8 cellular contexts compared by ENCODE assay signal in genomic region chr2:85741811-85742507, GRCh38. TPM values are rescaled to one million over a fixed set of nuclear protein-coding genes. Genes with fewer than 3 reads are reported as not detected.
A peak's percentile ranks its signal among the peaks of the same experiment; 100 is the strongest.
DNase-seq lines count a peak whose midpoint lies in the region; ATAC-seq and TF ChIP-seq lines count a peak whose summit lies in the region.

No MANE protein-coding gene starts in this region.

- intact Hi-C loops in PC-9 (cut with micrococcal nuclease; ENCODE audit: unreplicated experiment): no loop called here

- no peaks in the 10 kb centered on the region for H3K9me3 ChIP-seq in PC-9 (ENCODE audit: insufficient read depth, low read depth)
- H3K9me3 ChIP-seq in neural progenitor cell (ENCODE audit: low read depth): no peaks in the 10 kb centered on the region

- H3K27me3 ChIP-seq in PC-9 (ENCODE audit: insufficient read depth, low read depth) (0 out of 2 replicates have a peak, but pooled peaks cover 12% of the 10 kb centered on the region), neural progenitor cell (peaks cover 28% of the 10 kb centered on the region)

- no peak for ATAC-seq in natural killer cell treated with Interleukin-12 subunit alpha and Interleukin-12 subunit beta and Interleukin-15 and Interleukin-18, amount 100 ng/mL, for 72 hours

- H3K36me3 Mint-ChIP-seq in neural progenitor cell: no peaks in the 10 kb centered on the region
- no peaks in the 10 kb centered on the region for H3K36me3 Mint-ChIP-seq in natural killer cell treated with Interleukin-12 subunit alpha and Interleukin-12 subunit beta and Interleukin-15 and Interleukin-18, amount 100 ng/mL, for 72 hours

- no TSS peak for BruUV-seq in PC-9 (replicated peaks; lab: Mats Ljungman, UMichigan)

- H3K4me1 Mint-ChIP-seq in neural progenitor cell: peaks cover 54% of the 10 kb centered on the region
- H3K4me1 Mint-ChIP-seq in natural killer cell treated with Interleukin-12 subunit alpha and Interleukin-12 subunit beta and Interleukin-15 and Interleukin-18, amount 100 ng/mL, for 72 hours (ENCODE audit: low read depth in 2 of 2): no peaks in the 10 kb centered on the region

- peaks cover 17% of the 10 kb centered on the region for H3K4me1 ChIP-seq in PC-9 (replicated peaks; ENCODE audit: insufficient read depth)
- peaks cover 23% of the 10 kb centered on the region for H3K4me1 ChIP-seq in neural progenitor cell

- TF ChIP-seq CTCF in PC-9 (conservative IDR thresholded peaks at IDR 0.05) (no peak), neural progenitor cell (IDR thresholded peaks at IDR 0.05) (no peak)

- 0 out of 2 replicates have a peak, but pooled peaks cover 3% of the 10 kb centered on the region for H3F3A ChIP-seq in PC-9 (ENCODE audit: insufficient read depth, low read depth)
- no peaks in the 10 kb centered on the region for H3F3A ChIP-seq in neural progenitor cell (ENCODE audit: low read depth)

- peak; percentile 33 for DNase-seq in DMS53 treated with DMSO at 0.1 percent for 48 hours (lab: John Stamatoyannopoulos, UW; ENCODE audit: unreplicated experiment)
- DNase-seq in PC-9: no peak
- DNase-seq in fibroblast of gingiva (ENCODE audit: low read depth): peak; percentile 98
- peak; percentile 65 for DNase-seq in neural progenitor cell (ENCODE audit: low spot score)
- no peak for DNase-seq in cerebellar nuclear complex (lab: John Stamatoyannopoulos, UW)
- no peak for DNase-seq in NCI-H128 (lab: John Stamatoyannopoulos, UW; ENCODE audit: unreplicated experiment)
- DNase-seq in natural killer cell treated with Interleukin-12 subunit alpha and Interleukin-12 subunit beta and Interleukin-15 and Interleukin-18, amount 100 ng/mL, for 72 hours (ENCODE audit: low spot score): no peak
- no peak for DNase-seq in activated CD8-positive, alpha-beta memory T cell treated with anti-CD3 and anti-CD28 coated beads for 24 hours

- H3K4me2 ChIP-seq in PC-9 (peak overlapping the region; percentile 63), neural progenitor cell (peak overlapping the region; percentile 69)

- H3K9ac ChIP-seq in neural progenitor cell: no peak overlapping the region

- no peak overlapping the region; the same call in 1 of the 2 replicates for H3K4me3 ChIP-seq in PC-9
- H3K4me3 ChIP-seq in neural progenitor cell: peak overlapping the region; percentile 24

- peaks cover 10% of the 10 kb centered on the region for H3K27me3 Mint-ChIP-seq in neural progenitor cell (ENCODE audit: insufficient read depth, low read depth)
- H3K27me3 Mint-ChIP-seq in natural killer cell treated with Interleukin-12 subunit alpha and Interleukin-12 subunit beta and Interleukin-15 and Interleukin-18, amount 100 ng/mL, for 72 hours: peaks cover 45% of the 10 kb centered on the region in 2 donors

- H3K4me3 Mint-ChIP-seq in neural progenitor cell: peak overlapping the region; percentile 61
- H3K4me3 Mint-ChIP-seq in natural killer cell treated with Interleukin-12 subunit alpha and Interleukin-12 subunit beta and Interleukin-15 and Interleukin-18, amount 100 ng/mL, for 72 hours: no peak overlapping the region

- peaks cover 4% of the 10 kb centered on the region for H3K9me3 Mint-ChIP-seq in neural progenitor cell
- no peaks in the 10 kb centered on the region for H3K9me3 Mint-ChIP-seq in natural killer cell treated with Interleukin-12 subunit alpha and Interleukin-12 subunit beta and Interleukin-15 and Interleukin-18, amount 100 ng/mL, for 72 hours

- H3K27ac ChIP-seq in PC-9 (0 out of 2 replicates have a peak overlapping the region, but pooled peaks have one; percentile 13), neural progenitor cell (no peak overlapping the region)

- H3K9me2 ChIP-seq in PC-9 (ENCODE audit: insufficient read depth): no peaks in the 10 kb centered on the region

- H3K27ac Mint-ChIP-seq in neural progenitor cell: peak overlapping the region; percentile 72
- no peak overlapping the region for H3K27ac Mint-ChIP-seq in natural killer cell treated with Interleukin-12 subunit alpha and Interleukin-12 subunit beta and Interleukin-15 and Interleukin-18, amount 100 ng/mL, for 72 hours

- no peaks in the 10 kb centered on the region for H4K20me1 ChIP-seq in PC-9 (ENCODE audit: insufficient read depth)
- no peaks in the 10 kb centered on the region for H4K20me1 ChIP-seq in neural progenitor cell (ENCODE audit: low read depth)

- CTCF ChIA-PET in PC-9 (lab: Charles Lee): interaction anchor here (0.7 kb wide), 1 partner anchor 364 kb away, joined by 19 read pairs; the partner anchor contains the start of gene PTCD3

- H3K79me2 ChIP-seq in PC-9 (ENCODE audit: low read depth) (no peaks in the 10 kb centered on the region), neural progenitor cell (ENCODE audit: low read depth) (no peaks in the 10 kb centered on the region)

- no peaks in the 10 kb centered on the region for H3K36me3 ChIP-seq in PC-9 (ENCODE audit: low read depth)
- no peaks in the 10 kb centered on the region for H3K36me3 ChIP-seq in neural progenitor cell

- POLR2A ChIA-PET in PC-9 (lab: Charles Lee; ENCODE audit: unreplicated experiment): interaction anchor here (0.5 kb wide), 1 partner anchor 86 kb away, joined by 19 read pairs; no protein-coding TSS in a partner anchor

- H2AFZ ChIP-seq in PC-9: no peak overlapping the region
- H2AFZ ChIP-seq in neural progenitor cell (replicated peaks): peak overlapping the region; percentile 83

RNA-seq across cellular contexts. Expression of gene ATOH8, which starts 11.8 kb away (rescaled TPM):
- total RNA-seq in PC-9 (2021) (0.25 TPM in 1 of 2 replicates, not detected in the other), neural progenitor cell (ENCODE audit: low replicate concordance) (0.43 TPM in 1 of 2 replicates, not detected in the other)
- total RNA-seq in natural killer cell treated with Interleukin-12 subunit alpha and Interleukin-12 subunit beta and Interleukin-15 and Interleukin-18, amount 100 ng/mL, for 72 hours: not detected

RNA-seq across cellular contexts. Expression of gene GNLY, which starts 47.8 kb away (rescaled TPM):
- total RNA-seq in PC-9 (2021) (not detected in 2 replicates), neural progenitor cell (ENCODE audit: low replicate concordance) (0.65 TPM in 1 of 2 replicates, not detected in the other)
- total RNA-seq in natural killer cell treated with Interleukin-12 subunit alpha and Interleukin-12 subunit beta and Interleukin-15 and Interleukin-18, amount 100 ng/mL, for 72 hours: 100 to 1,000 TPM; 599 to 903 TPM

Comparison
In these comparisons a context has a peak if more than half of its experiments do, and no peak if none do; other contexts are left out.
1. DNase-seq: peak in DMS53 treated with DMSO at 0.1 percent for 48 hours (single experiment), fibroblast of gingiva (single experiment) and neural progenitor cell (single experiment); none in PC-9 (0 of 2), cerebellar nuclear complex (0 of 2), NCI-H128 (single experiment), natural killer cell treated with Interleukin-12 subunit alpha and Interleukin-12 subunit beta and Interleukin-15 and Interleukin-18, amount 100 ng/mL, for 72 hours (single experiment) and activated CD8-positive, alpha-beta memory T cell treated with anti-CD3 and anti-CD28 coated beads for 24 hours (single experiment).
2. RNA of gene GNLY, which starts 47.8 kb away (total RNA-seq): 599 to 903 TPM in natural killer cell treated with Interleukin-12 subunit alpha and Interleukin-12 subunit beta and Interleukin-15 and Interleukin-18, amount 100 ng/mL, for 72 hours; 0.65 TPM in neural progenitor cell and not detected in PC-9; every median in the first group is over 100 times any median in the second.